In the genomic region with DNA sequence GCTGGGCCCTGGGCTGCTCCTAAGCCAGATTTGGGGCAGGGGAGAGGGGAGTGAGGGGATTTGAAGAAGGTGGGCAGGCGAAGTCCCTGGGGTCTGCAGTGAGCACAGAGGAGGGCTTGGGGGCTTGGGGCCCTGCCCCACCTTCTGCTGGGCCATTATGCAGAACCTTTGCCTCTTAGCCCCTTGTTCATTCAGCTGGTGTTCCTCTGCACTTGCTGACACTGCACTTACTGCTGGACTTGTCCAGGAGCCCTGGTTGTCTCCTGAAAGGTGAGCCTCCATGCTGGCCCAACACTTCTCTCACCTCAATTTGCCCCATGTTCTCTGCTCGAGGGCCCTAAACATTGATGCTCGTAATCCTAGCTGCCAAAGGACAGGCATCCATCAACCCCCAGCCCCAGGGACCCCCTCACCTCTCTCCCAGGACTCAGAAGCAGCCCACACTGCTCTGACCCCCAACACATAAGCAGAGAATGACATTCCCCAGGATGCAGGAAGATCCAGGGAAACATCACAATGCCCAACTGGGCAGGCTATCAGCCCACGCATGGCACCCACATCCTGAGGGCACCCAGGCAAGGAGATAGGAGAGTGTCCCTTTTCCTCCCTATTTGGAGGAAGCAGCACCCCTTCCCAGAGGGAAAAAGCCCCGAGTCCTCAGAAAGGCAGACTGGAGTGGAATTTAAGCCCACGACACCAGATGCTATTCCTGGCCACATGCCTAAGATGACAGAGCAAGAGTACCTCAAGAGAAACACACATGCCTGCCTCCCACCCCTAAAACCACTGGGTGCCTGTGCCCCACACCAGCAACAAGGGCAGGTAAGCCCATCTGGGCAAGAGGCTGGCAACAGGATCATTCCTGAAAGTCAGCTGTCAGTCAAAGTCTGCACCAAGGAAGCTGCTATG, we compare ENCODE assay signal across 1 cellular context.
A peak's percentile ranks its signal among the peaks of the same experiment; 100 is the strongest.
TF ChIP-seq lines count a peak whose summit lies in the region.

No MANE protein-coding gene starts in this region.

TF ChIP-seq in HepG2, 621 proteins besides CTCF, POLR2A, EP300 and RAD21 (continued from another document):
- no peak for TF ChIP-seq ZNF383 (CRISPR knock-in tag; IDR thresholded peaks at IDR 0.05; ENCODE audit: borderline replicate concordance)
- peak; percentile 52; the same call in 1 of the 2 replicates for TF ChIP-seq MAFF (IDR thresholded peaks at IDR 0.05; ENCODE audit: low read depth, low read length)
TF ChIP-seq in HepG2: peak in this region for 2.
